Comparison of ENCODE assay signal across 8 cellular contexts in genomic region chr22:46035380-46035741, GRCh38. TPM values are rescaled to one million over a fixed set of nuclear protein-coding genes. Genes with fewer than 3 reads are reported as not detected.
DNase-seq lines count a peak whose midpoint lies in the region; ATAC-seq, FAIRE-seq and TF ChIP-seq lines count a peak whose summit lies in the region.

No MANE protein-coding gene starts in this region.

- H3K9me3 ChIP-seq in A673 (ENCODE audit: low read depth, low read length, poor library complexity, severe bottlenecking): no peaks in the 10 kb centered on the region
- no peaks in the 10 kb centered on the region for H3K9me3 ChIP-seq in muscle layer of colon (ENCODE audit: low read length)

- H3K27ac ChIP-seq in A673 (ENCODE audit: low read depth, low read length, poor library complexity, severe bottlenecking) (peak overlapping the region; percentile 85), muscle layer of colon (ENCODE audit: low read depth, low read length) (peak overlapping the region; percentile 54)

- no TSS peak for BruUV-seq in A673 (replicated peaks; lab: Mats Ljungman, UMichigan)

- POLR2A ChIA-PET in A673 (lab: Charles Lee; ENCODE audit: low non-redundant PET): interaction anchor here (0.5 to 0.6 kb wide), 3 partner anchors 34 to 45 kb away, joined by 3 to 6 read pairs (median 3); no protein-coding TSS in a partner anchor

- intact Hi-C loops in A673 (cut with micrococcal nuclease; ENCODE audit: unreplicated experiment): no loop called here

- H3K36me3 Mint-ChIP-seq in IgD-negative memory B cell: no peaks in the 10 kb centered on the region
- peaks cover 8% of the 10 kb centered on the region for H3K36me3 Mint-ChIP-seq in central memory CD8-positive, alpha-beta T cell (ENCODE audit: insufficient read depth)

- H3K36me3 ChIP-seq in A673 (ENCODE audit: insufficient read depth, low read length, poor library complexity, severe bottlenecking) (no peaks in the 10 kb centered on the region), muscle layer of colon (ENCODE audit: insufficient read depth, low read length) (no peaks in the 10 kb centered on the region)

- H3K4me1 Mint-ChIP-seq in IgD-negative memory B cell: peaks cover 8 to 13% (median 10%) of the 10 kb centered on the region in 3 donors
- H3K4me1 Mint-ChIP-seq in central memory CD8-positive, alpha-beta T cell: peaks cover 5% of the 10 kb centered on the region

- TF ChIP-seq CTCF in A673 (conservative IDR thresholded peaks at IDR 0.05; ENCODE audit: low read depth, low read length) (no peak), GM10266 (IDR thresholded peaks at IDR 0.05; ENCODE audit: control insufficient read depth, insufficient read depth, low read depth, missing control alignments) (no peak)

- H3K4me3 ChIP-seq in A673 (ENCODE audit: low read depth, low read length, poor library complexity, severe bottlenecking) (peak overlapping the region; percentile 98), muscle layer of colon (ENCODE audit: low read depth in 1 of 2, low read length in 2 of 2) (peak overlapping the region; percentile 35 to 52)

- no peaks in the 10 kb centered on the region for H3K27me3 ChIP-seq in A673 (replicated peaks; ENCODE audit: insufficient read depth, low read depth, low read length, poor library complexity)
- no peaks in the 10 kb centered on the region for H3K27me3 ChIP-seq in muscle layer of colon (ENCODE audit: control insufficient read depth in 1 of 2, insufficient read depth in 2 of 2, low read length in 2 of 2)

- no peak for TF ChIP-seq POLR2A in GM12891 (IDR thresholded peaks at IDR 0.05; ENCODE audit: low read depth, low read length)

- CTCF ChIA-PET in A673 (lab: Charles Lee): interaction anchor here (0.5 to 1.2 kb wide), 4 partner anchors 13 to 528 kb away, joined by 3 to 10 read pairs (median 4); no protein-coding TSS in a partner anchor

- H3K4me3 Mint-ChIP-seq in IgD-negative memory B cell: peak overlapping the region; percentile 79 to 94 (median 86)
- peak overlapping the region; percentile 78 for H3K4me3 Mint-ChIP-seq in central memory CD8-positive, alpha-beta T cell

- ATAC-seq in central memory CD8-positive, alpha-beta T cell (replicated peaks; ENCODE audit: extremely low read depth, poor library complexity, severe bottlenecking): no peak
- ATAC-seq in GM19452 (IDR thresholded peaks at IDR 0.05; ENCODE audit: unreplicated experiment): no peak

- no peaks in the 10 kb centered on the region for H3K9me3 Mint-ChIP-seq in IgD-negative memory B cell
- no peaks in the 10 kb centered on the region for H3K9me3 Mint-ChIP-seq in central memory CD8-positive, alpha-beta T cell

- no peaks in the 10 kb centered on the region for H3K27me3 Mint-ChIP-seq in IgD-negative memory B cell
- no peaks in the 10 kb centered on the region for H3K27me3 Mint-ChIP-seq in central memory CD8-positive, alpha-beta T cell

- FAIRE-seq in GM12891 (lab: Jason Lieb, UNC): no peak

- DNase-seq in A673 (ENCODE audit: low spot score) (no peak), GM10266 (ENCODE audit: extremely low spot score) (no peak), NCI-H524 treated with DMSO at 0.1 percent for 48 hours (lab: John Stamatoyannopoulos, UW) (no peak), GM12891 (ENCODE audit: insufficient read length, low spot score) (no peak)
- DNase-seq in central memory CD8-positive, alpha-beta T cell (ENCODE audit: low spot score in 2 of 2): no peak

- H3K9ac ChIP-seq in muscle layer of colon (ENCODE audit: low read length): peak overlapping the region; percentile 50

- H3K27ac Mint-ChIP-seq in IgD-negative memory B cell: peak overlapping the region in 2 of 3 donors; percentile 76 to 96
- H3K27ac Mint-ChIP-seq in central memory CD8-positive, alpha-beta T cell (ENCODE audit: low read depth): no peak overlapping the region

- H3K4me1 ChIP-seq in A673 (ENCODE audit: insufficient read depth, low read length, poor library complexity, severe bottlenecking) (peaks cover 10% of the 10 kb centered on the region), muscle layer of colon (ENCODE audit: insufficient read depth, low read length) (peaks cover 14% of the 10 kb centered on the region)

TF ChIP-seq in GM12891, 5 proteins besides CTCF, POLR2A, EP300 and RAD21:
- no peak for TF ChIP-seq PAX5 (IDR thresholded peaks at IDR 0.05; ENCODE audit: insufficient read depth, low read length, severe bottlenecking)
- TF ChIP-seq TAF1 (IDR thresholded peaks at IDR 0.05; ENCODE audit: low read depth, low read length): no peak
- TF ChIP-seq POLR2AphosphoS5 (IDR thresholded peaks at IDR 0.05; ENCODE audit: low read depth, low read length): no peak
- no peak for TF ChIP-seq POU2F2 (IDR thresholded peaks at IDR 0.05; ENCODE audit: low read depth, low read length)
- TF ChIP-seq SPI1 (IDR thresholded peaks at IDR 0.05; ENCODE audit: low read depth, low read length): no peak

RNA-seq across cellular contexts. Expression of gene WNT7B, which starts 58.4 kb away (rescaled TPM):
- total RNA-seq in A673 (2021): not detected in 2 replicates
- not detected for polyA plus RNA-seq in IgD-negative memory B cell
- polyA plus RNA-seq in GM12891 (2012; ENCODE audit: low read depth, missing spikeins): 1.3 TPM
